10 cellular contexts compared by ENCODE assay signal in genomic region chr17:81991684-81992513, GRCh38. TPM values are rescaled to one million over a fixed set of nuclear protein-coding genes. Genes with fewer than 3 reads are reported as not detected.
DNase-seq lines count a peak whose midpoint lies in the region; ATAC-seq and TF ChIP-seq lines count a peak whose summit lies in the region.
"Had no signal": no experiment of that assay in that cellular context is flagged by ENCODE, and none has a peak within 500 bp of the region (broad histone marks: within the 10 kb centered on the region; RNA-seq: fewer than 3 reads in every experiment).

No MANE protein-coding gene starts in this region.

- no CpG with 5 or more reads among the region's 41 CpGs for WGBS in gastroesophageal sphincter (ENCODE audit: low coverage in 1 of 2), 2 donors

- POLR2A ChIA-PET in activated CD8-positive, alpha-beta T cell treated with anti-CD3 and anti-CD28 coated beads, Interleukin-2, amount 10 ng/mL, durations not matched to agents 7 days and 5 days (lab: Charles Lee) = interaction anchor here (0.9 kb wide), 1 partner anchor 15 kb away, joined by 3 read pairs; no protein-coding TSS in a partner anchor

- H3K9me3 ChIP-seq in SK-N-MC (ENCODE audit: low read depth, low read length) (no peaks in the 10 kb centered on the region), gastroesophageal sphincter (no peaks in the 10 kb centered on the region), parathyroid adenoma (ENCODE audit: control insufficient read depth, low read length) (no peaks in the 10 kb centered on the region)

- TF ChIP-seq CTCF in gastroesophageal sphincter (IDR thresholded peaks at IDR 0.05) (peak in 1 of 4 experiments; percentile 19), parathyroid adenoma (IDR thresholded peaks at IDR 0.05) (peak; percentile 24)

- H3K79me2 ChIP-seq in parathyroid adenoma = peaks cover 27% of the 10 kb centered on the region

- H3K9ac ChIP-seq in SK-N-MC (ENCODE audit: insufficient read length) (peak overlapping the region; percentile 37), parathyroid adenoma (no peak overlapping the region)

- no peaks in the 10 kb centered on the region for H3K4me1 Mint-ChIP-seq in activated CD8-positive, alpha-beta T cell treated with anti-CD3 and anti-CD28 coated beads, Interleukin-2, amount 10 ng/mL, durations not matched to agents 7 days and 5 days (ENCODE audit: low read depth)

- peak; percentile 44 for DNase-seq in GM04503 (ENCODE audit: low read depth)
- DNase-seq in SK-N-MC (ENCODE audit: low read depth, low spot score) = no peak
- DNase-seq in T-helper 1 cell = no peak
- DNase-seq in activated CD8-positive, alpha-beta T cell treated with anti-CD3 and anti-CD28 coated beads, Interleukin-2, amount 10 ng/mL, durations not matched to agents 7 days and 5 days = no peak

- no peaks in the 10 kb centered on the region for H3K27me3 Mint-ChIP-seq in activated CD8-positive, alpha-beta T cell treated with anti-CD3 and anti-CD28 coated beads, Interleukin-2, amount 10 ng/mL, durations not matched to agents 7 days and 5 days (ENCODE audit: low read depth)

- H3K4me3 ChIP-seq in SK-N-MC (peak overlapping the region; percentile 20; the same call in 1 of the 2 replicates), gastroesophageal sphincter (peak overlapping the region in 1 of 2 donors; percentile 27), parathyroid adenoma (ENCODE audit: low read depth, low read length) (no peak overlapping the region)

- H3K27ac ChIP-seq in SK-N-MC = no peak overlapping the region
- H3K27ac ChIP-seq in gastroesophageal sphincter = peak overlapping the region in 3 of 4 donors; percentile 45 to 70 (median 66)
- H3K27ac ChIP-seq in parathyroid adenoma = peak overlapping the region; percentile 58

- ATAC-seq in gastroesophageal sphincter = peak; percentile 73
- ATAC-seq in GM21723 (IDR thresholded peaks at IDR 0.05; ENCODE audit: unreplicated experiment) = no peak
- ATAC-seq in activated CD8-positive, alpha-beta T cell treated with anti-CD3 and anti-CD28 coated beads, Interleukin-2, amount 10 ng/mL, durations not matched to agents 7 days and 5 days = no peak
- ATAC-seq in HG03095 (IDR thresholded peaks at IDR 0.05; ENCODE audit: unreplicated experiment) = no peak

- no peaks in the 10 kb centered on the region for H3K9me3 Mint-ChIP-seq in activated CD8-positive, alpha-beta T cell treated with anti-CD3 and anti-CD28 coated beads, Interleukin-2, amount 10 ng/mL, durations not matched to agents 7 days and 5 days (ENCODE audit: insufficient read depth)
- H3K9me3 Mint-ChIP-seq: activated naive CD4-positive, alpha-beta T cell treated with anti-CD3 and anti-CD28 coated beads, Interleukin-2, amount 50 U/mL, for 72 hours had no signal

- peaks cover 0 to 29% (median 16%) of the 10 kb centered on the region in 3 donors for H3K4me1 ChIP-seq in gastroesophageal sphincter
- H3K4me1 ChIP-seq in parathyroid adenoma = peaks cover 23% of the 10 kb centered on the region

- H3K27me3 ChIP-seq in gastroesophageal sphincter (no peaks in the 10 kb centered on the region), parathyroid adenoma (ENCODE audit: control insufficient read depth, insufficient read depth, low read length) (no peaks in the 10 kb centered on the region)

- H3K36me3 ChIP-seq in SK-N-MC (ENCODE audit: insufficient read depth, low read length) (no peaks in the 10 kb centered on the region), gastroesophageal sphincter (peaks cover 0 to 56% of the 10 kb centered on the region in 2 donors), parathyroid adenoma (ENCODE audit: control insufficient read depth, insufficient read depth, low read length) (no peaks in the 10 kb centered on the region)

- no peak for TF ChIP-seq POLR2A in gastroesophageal sphincter (IDR thresholded peaks at IDR 0.05)

- TF ChIP-seq EP300 in gastroesophageal sphincter (IDR thresholded peaks at IDR 0.05) = no peak

- CTCF ChIA-PET in activated CD8-positive, alpha-beta T cell treated with anti-CD3 and anti-CD28 coated beads, Interleukin-2, amount 10 ng/mL, durations not matched to agents 7 days and 5 days (lab: Charles Lee) = no interaction called here

- H3K27ac Mint-ChIP-seq in activated CD8-positive, alpha-beta T cell treated with anti-CD3 and anti-CD28 coated beads, Interleukin-2, amount 10 ng/mL, durations not matched to agents 7 days and 5 days = no peak overlapping the region
- H3K27ac Mint-ChIP-seq: activated naive CD4-positive, alpha-beta T cell treated with anti-CD3 and anti-CD28 coated beads, Interleukin-2, amount 50 U/mL, for 72 hours had no signal

- peak overlapping the region; percentile 50 for H2AFZ ChIP-seq in parathyroid adenoma

- H3K36me3 Mint-ChIP-seq in activated CD8-positive, alpha-beta T cell treated with anti-CD3 and anti-CD28 coated beads, Interleukin-2, amount 10 ng/mL, durations not matched to agents 7 days and 5 days (ENCODE audit: low read depth) = no peaks in the 10 kb centered on the region
- H3K36me3 Mint-ChIP-seq: activated naive CD4-positive, alpha-beta T cell treated with anti-CD3 and anti-CD28 coated beads, Interleukin-2, amount 50 U/mL, for 72 hours had no signal

- H3K4me3 Mint-ChIP-seq in activated CD8-positive, alpha-beta T cell treated with anti-CD3 and anti-CD28 coated beads, Interleukin-2, amount 10 ng/mL, durations not matched to agents 7 days and 5 days = no peak overlapping the region

- peak overlapping the region; percentile 58 for H3K4me2 ChIP-seq in parathyroid adenoma (ENCODE audit: low read length)

RNA-seq across cellular contexts. Expression of gene ASPSCR1, which starts 14.5 kb away (rescaled TPM):
- total RNA-seq in gastroesophageal sphincter = 10 to 100 TPM; 11.7 to 24.4 (median 18.6) TPM
- total RNA-seq in activated CD8-positive, alpha-beta T cell treated with anti-CD3 and anti-CD28 coated beads, Interleukin-2, amount 10 ng/mL, durations not matched to agents 7 days and 5 days = 10 to 100 TPM; 27.0 to 33.7 TPM

RNA-seq across cellular contexts. Expression of gene CENPX, which starts 30.8 kb away (rescaled TPM):
- 100 to 1,000 TPM in 1 of 4 donors, 10 to 100 TPM in 3; 65.3 to 110 (median 78.8) TPM for total RNA-seq in gastroesophageal sphincter
- 10 to 100 TPM; 86.7 to 87.7 TPM for total RNA-seq in activated CD8-positive, alpha-beta T cell treated with anti-CD3 and anti-CD28 coated beads, Interleukin-2, amount 10 ng/mL, durations not matched to agents 7 days and 5 days

RNA-seq across cellular contexts. Expression of gene NOTUM, which starts 30.9 kb away (rescaled TPM):
- total RNA-seq in gastroesophageal sphincter = under 1 TPM in 1 of 4 donors, not detected in 3; 0.22 TPM
- under 1 TPM; 0.29 to 0.42 TPM for total RNA-seq in activated CD8-positive, alpha-beta T cell treated with anti-CD3 and anti-CD28 coated beads, Interleukin-2, amount 10 ng/mL, durations not matched to agents 7 days and 5 days
- total RNA-seq: subcutaneous adipose tissue had no signal

RNA-seq across cellular contexts. Expression of gene LRRC45, which starts 31.2 kb away (rescaled TPM):
- 10 to 100 TPM in 2 of 4 donors, 1 to 10 TPM in 2; 4.4 to 16.3 (median 12.4) TPM for total RNA-seq in gastroesophageal sphincter
- 10 to 100 TPM; 58.3 to 58.9 TPM for total RNA-seq in activated CD8-positive, alpha-beta T cell treated with anti-CD3 and anti-CD28 coated beads, Interleukin-2, amount 10 ng/mL, durations not matched to agents 7 days and 5 days

RNA-seq across cellular contexts. Expression of gene RAC3, which starts 39.6 kb away (rescaled TPM):
- total RNA-seq in gastroesophageal sphincter = 1 to 10 TPM in 1 of 4 donors, under 1 TPM in 2, not detected in 1; 0.50 to 6.9 (median 0.54) TPM
- total RNA-seq in activated CD8-positive, alpha-beta T cell treated with anti-CD3 and anti-CD28 coated beads, Interleukin-2, amount 10 ng/mL, durations not matched to agents 7 days and 5 days = 10 to 100 TPM; 12.9 to 13.1 TPM
